19 cellular contexts compared by ENCODE assay signal in genomic region chr3:191192270-191192669, GRCh38. TPM values are rescaled to one million over a fixed set of nuclear protein-coding genes. Genes with fewer than 3 reads are reported as not detected.
"Had no signal": no experiment of that assay in that cellular context is flagged by ENCODE, and none has a peak within 500 bp of the region (broad histone marks: within the 10 kb centered on the region; RNA-seq: fewer than 3 reads in every experiment).

No MANE protein-coding gene starts in this region.

RNA-seq across cellular contexts. Expression of gene OSTN, which starts 6.8 kb away (rescaled TPM):
- total RNA-seq: activated B cell treated with CpG ODN at 0.5 μM for 24 hours; activated CD4-positive, alpha-beta memory T cell treated with anti-CD3 and anti-CD28 coated beads for 36 hours; activated CD4-positive, alpha-beta T cell treated with anti-CD3 and anti-CD28 coated beads, Interleukin-2, amount 10 ng/mL, durations not matched to agents 24 days and 14 days; activated CD8-positive, alpha-beta memory T cell treated with anti-CD3 and anti-CD28 coated beads for 36 hours; activated CD8-positive, alpha-beta T cell treated with anti-CD3 and anti-CD28 coated beads for 36 hours; activated naive CD4-positive, alpha-beta T cell treated with anti-CD3 and anti-CD28 coated beads for 36 hours; activated naive CD4-positive, alpha-beta T cell treated with anti-CD3 and anti-CD28 coated beads, Interleukin-2, amount 50 U/mL, for 72 hours; activated naive CD8-positive, alpha-beta T cell treated with anti-CD3 and anti-CD28 coated beads for 36 hours; activated T-cell treated with anti-CD3 and anti-CD28 coated beads, Interleukin-2, amount 50 U/mL, for 4 hours; activated T-cell treated with anti-CD3 and anti-CD28 coated beads, Interleukin-2, amount 50 U/mL, for 72 hours; activated T-helper 1 cell treated with anti-CD3 and anti-CD28 coated beads, Interleukin-12 subunit alpha, Interleukin-12 subunit beta, Interleukin-2, Interleukin-4 antibody, amounts not matched to agents 30 ng/mL and 10 ng/mL and 1 ng/mL, durations not matched to agents 14 hours and 24 hours and 36 hours; activated T-helper 17 cell treated with anti-CD3 and anti-CD28 coated beads, Interleukin-2, amount 50 U/mL, for 72 hours; adrenal gland; astrocyte; body of pancreas; T-helper 1 cell treated with Interleukin-12 subunit alpha and Interleukin-12 subunit beta and Interleukin-4 antibody, amounts not matched to agents 30 ng/mL and 1 ng/mL, for 36 hours; T-helper 17 cell; T-helper 2 cell treated with Interferon-gamma antibody and Interleukin-4, amounts not matched to agents 100 ng/mL and 5 ng/mL, for 36 hours had no signal
- polyA plus RNA-seq: adrenal gland, aorta had no signal
